Comparison of ENCODE assay signal across 20 cellular contexts in the genomic region with DNA sequence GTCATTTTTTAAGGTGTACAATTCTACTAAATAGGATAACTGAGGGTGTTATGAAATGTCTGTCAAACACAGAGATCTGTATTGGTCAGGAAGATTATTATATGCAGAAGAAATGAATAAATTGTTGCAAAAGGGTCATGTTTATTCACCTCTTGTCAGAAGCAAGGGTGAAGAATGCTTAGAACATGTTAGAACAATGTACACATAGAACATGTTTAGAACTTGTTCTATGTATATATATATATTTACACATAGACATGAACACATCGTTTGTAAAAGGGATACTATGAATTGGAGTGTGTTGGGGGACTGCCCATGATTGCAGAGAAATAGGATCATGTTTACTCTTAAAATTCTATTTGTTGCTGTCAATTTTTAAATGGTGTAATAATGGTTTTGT. TPM values are rescaled to one million over a fixed set of nuclear protein-coding genes. Genes with fewer than 3 reads are reported as not detected.
"Had no signal": no experiment of that assay in that cellular context is flagged by ENCODE, and none has a peak within 500 bp of the region (broad histone marks: within the 10 kb centered on the region; RNA-seq: fewer than 3 reads in every experiment).

No MANE protein-coding gene starts in this region.

- ATAC-seq: gastrocnemius medialis; heart right ventricle; left cardiac atrium; left lung; left ventricle myocardium superior; lower lobe of right lung; mucosa of descending colon; naive thymus-derived CD8-positive, alpha-beta T cell had no signal

- H3K27ac ChIP-seq: coronary artery, dorsolateral prefrontal cortex, esophagus muscularis mucosa, gastrocnemius medialis, heart right ventricle, left lung, lower lobe of right lung had no signal

- H3K9me3 ChIP-seq: esophagus muscularis mucosa, gastrocnemius medialis, heart right ventricle, left lung, lower lobe of right lung, mucosa of descending colon had no signal

- DNase-seq: dermis blood vessel endothelial cell; dorsolateral prefrontal cortex; effector CD4-positive, alpha-beta T cell; effector memory CD4-positive, alpha-beta T cell; foreskin melanocyte; gastrocnemius medialis; glutamatergic neuron; head of caudate nucleus; heart right ventricle; hippocampal formation; left cardiac atrium; left lung; left ventricle myocardium superior; lower lobe of right lung; mesenchymal stem cell; mucosa of descending colon; naive B cell; naive thymus-derived CD8-positive, alpha-beta T cell had no signal

- H3K4me1 ChIP-seq: esophagus muscularis mucosa, gastrocnemius medialis, heart right ventricle, left lung, lower lobe of right lung had no signal

- H3K4me3 ChIP-seq: coronary artery, dorsolateral prefrontal cortex, esophagus muscularis mucosa, gastrocnemius medialis, heart right ventricle, left lung, lower lobe of right lung, mucosa of descending colon had no signal

- H3K36me3 ChIP-seq: esophagus muscularis mucosa, gastrocnemius medialis, heart right ventricle, left lung, lower lobe of right lung had no signal

- H3K27me3 ChIP-seq: dorsolateral prefrontal cortex, esophagus muscularis mucosa, heart right ventricle had no signal

RNA-seq across cellular contexts. Expression of gene TMEM150C, which starts 28.0 kb away (rescaled TPM):
- total RNA-seq: naive thymus-derived CD8-positive, alpha-beta T cell had no signal
